9 cellular contexts compared by ENCODE assay signal in genomic region chr21:45255381-45256020, GRCh38. TPM values are rescaled to one million over a fixed set of nuclear protein-coding genes. Genes with fewer than 3 reads are reported as not detected.
A peak's percentile ranks its signal among the peaks of the same experiment; 100 is the strongest.
DNase-seq lines count a peak whose midpoint lies in the region; ATAC-seq lines count a peak whose summit lies in the region.
"Had no signal": no experiment of that assay in that cellular context is flagged by ENCODE, and none has a peak within 500 bp of the region (broad histone marks: within the 10 kb centered on the region; RNA-seq: fewer than 3 reads in every experiment).

No MANE protein-coding gene starts in this region.

- H3K9me3 ChIP-seq in T-helper 17 cell (ENCODE audit: control insufficient read depth, low read length, poor library complexity, severe bottlenecking) = no peaks in the 10 kb centered on the region

- DNase-seq in Daoy (ENCODE audit: low read depth) (peak; percentile 41), LoVo (ENCODE audit: low spot score) (peak; percentile 18), T-helper 17 cell (no peak), left colon (peak; percentile 47 to 63)

- peak overlapping the region; percentile 83 for H3K4me3 Mint-ChIP-seq in T-helper 17 cell
- H3K4me3 Mint-ChIP-seq: dendritic cell treated with granulocyte-macrophage colony-stimulating factor and Interleukin-4, amounts not matched to agents 40 ng/mL and 50 ng/mL, for 4 days had no signal

- ATAC-seq in T-helper 17 cell (peak; percentile 82), left colon (peak; percentile 95), HG03354 (IDR thresholded peaks at IDR 0.05; ENCODE audit: poor library complexity, severe bottlenecking, unreplicated experiment) (no peak), HG03095 (IDR thresholded peaks at IDR 0.05; ENCODE audit: unreplicated experiment) (no peak), HG02970 (IDR thresholded peaks at IDR 0.05; ENCODE audit: low FRiP score, unreplicated experiment) (no peak), HG03457 (IDR thresholded peaks at IDR 0.05; ENCODE audit: unreplicated experiment) (no peak)

- H3K4me1 Mint-ChIP-seq in T-helper 17 cell = peaks cover 18% of the 10 kb centered on the region

- peak overlapping the region; percentile 43 for H3K27ac Mint-ChIP-seq in T-helper 17 cell
- H3K27ac Mint-ChIP-seq: dendritic cell treated with granulocyte-macrophage colony-stimulating factor and Interleukin-4, amounts not matched to agents 40 ng/mL and 50 ng/mL, for 4 days had no signal

- H3K36me3 Mint-ChIP-seq in T-helper 17 cell (ENCODE audit: low read depth) = peaks cover 2% of the 10 kb centered on the region

- no peaks in the 10 kb centered on the region for H3K27me3 Mint-ChIP-seq in T-helper 17 cell

- intact Hi-C loops in left colon (cut with DNase I, micrococcal nuclease) = loop anchor here in 1 of 2 donors (10.0 kb wide), 1 partner anchor 81 kb away; no protein-coding TSS in a partner anchor

RNA-seq across cellular contexts. Expression of gene POFUT2, which starts 32.2 kb away (rescaled TPM):
- total RNA-seq in Daoy (2014; rRNA removed; shearing (Covaris generic)) = 22.6 and 27.3 TPM in 2 replicates
- total RNA-seq in T-helper 17 cell = 10 to 100 TPM; 48.5 to 66.4 TPM
- 10 to 100 TPM; 21.7 to 26.1 TPM for total RNA-seq in left colon

Comparison
In these comparisons a context has a peak if more than half of its experiments do, and no peak if none do; other contexts are left out.
1. DNase-seq: peak in Daoy (single experiment), LoVo (single experiment) and left colon (2 of 2); none in T-helper 17 cell (0 of 3).
2. ATAC-seq: peak in T-helper 17 cell (single experiment) and left colon (single experiment); none in HG03354 (single experiment), HG03095 (single experiment), HG02970 (single experiment) and HG03457 (single experiment).